In the genomic region with DNA sequence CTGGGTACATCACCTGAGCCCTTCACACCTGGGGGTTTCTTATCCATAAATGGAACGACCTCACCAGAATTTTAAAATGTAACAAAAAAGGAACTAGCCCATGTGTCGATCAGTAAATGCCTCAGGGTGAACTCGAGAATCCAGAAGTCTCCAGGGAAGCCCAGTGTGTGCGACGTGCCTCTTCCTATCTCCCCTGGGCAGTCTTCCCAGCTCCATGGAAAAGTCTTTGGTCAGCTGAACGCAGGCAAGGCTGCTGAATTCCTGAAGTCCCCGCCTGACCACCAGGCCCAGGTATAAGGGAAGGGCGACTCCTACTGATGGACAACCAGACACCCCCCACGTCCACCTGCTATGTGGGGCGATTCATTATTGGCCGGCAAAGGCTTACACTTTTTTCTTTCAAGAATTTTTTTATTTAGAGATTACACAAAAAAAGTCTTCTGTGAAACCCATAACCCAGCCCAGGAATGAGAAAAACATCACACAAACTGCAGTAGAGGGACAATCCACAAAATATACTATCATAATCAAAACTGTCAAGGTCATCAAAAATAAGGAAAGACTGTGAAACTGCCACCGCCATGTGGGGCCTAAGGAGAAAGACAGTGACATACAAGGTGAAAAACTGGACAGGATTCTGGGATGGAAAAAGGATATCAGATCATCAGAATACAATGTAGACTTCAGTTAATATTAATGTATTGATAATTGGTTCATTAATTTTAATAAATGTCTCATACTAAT, we compare ENCODE assay signal across 1 cellular context.
TF ChIP-seq lines count a peak whose summit lies in the region.

No MANE protein-coding gene starts in this region.

TF ChIP-seq in HepG2, 621 proteins besides CTCF, POLR2A, EP300 and RAD21 (continued from another document):
- TF ChIP-seq, protein P1, sequence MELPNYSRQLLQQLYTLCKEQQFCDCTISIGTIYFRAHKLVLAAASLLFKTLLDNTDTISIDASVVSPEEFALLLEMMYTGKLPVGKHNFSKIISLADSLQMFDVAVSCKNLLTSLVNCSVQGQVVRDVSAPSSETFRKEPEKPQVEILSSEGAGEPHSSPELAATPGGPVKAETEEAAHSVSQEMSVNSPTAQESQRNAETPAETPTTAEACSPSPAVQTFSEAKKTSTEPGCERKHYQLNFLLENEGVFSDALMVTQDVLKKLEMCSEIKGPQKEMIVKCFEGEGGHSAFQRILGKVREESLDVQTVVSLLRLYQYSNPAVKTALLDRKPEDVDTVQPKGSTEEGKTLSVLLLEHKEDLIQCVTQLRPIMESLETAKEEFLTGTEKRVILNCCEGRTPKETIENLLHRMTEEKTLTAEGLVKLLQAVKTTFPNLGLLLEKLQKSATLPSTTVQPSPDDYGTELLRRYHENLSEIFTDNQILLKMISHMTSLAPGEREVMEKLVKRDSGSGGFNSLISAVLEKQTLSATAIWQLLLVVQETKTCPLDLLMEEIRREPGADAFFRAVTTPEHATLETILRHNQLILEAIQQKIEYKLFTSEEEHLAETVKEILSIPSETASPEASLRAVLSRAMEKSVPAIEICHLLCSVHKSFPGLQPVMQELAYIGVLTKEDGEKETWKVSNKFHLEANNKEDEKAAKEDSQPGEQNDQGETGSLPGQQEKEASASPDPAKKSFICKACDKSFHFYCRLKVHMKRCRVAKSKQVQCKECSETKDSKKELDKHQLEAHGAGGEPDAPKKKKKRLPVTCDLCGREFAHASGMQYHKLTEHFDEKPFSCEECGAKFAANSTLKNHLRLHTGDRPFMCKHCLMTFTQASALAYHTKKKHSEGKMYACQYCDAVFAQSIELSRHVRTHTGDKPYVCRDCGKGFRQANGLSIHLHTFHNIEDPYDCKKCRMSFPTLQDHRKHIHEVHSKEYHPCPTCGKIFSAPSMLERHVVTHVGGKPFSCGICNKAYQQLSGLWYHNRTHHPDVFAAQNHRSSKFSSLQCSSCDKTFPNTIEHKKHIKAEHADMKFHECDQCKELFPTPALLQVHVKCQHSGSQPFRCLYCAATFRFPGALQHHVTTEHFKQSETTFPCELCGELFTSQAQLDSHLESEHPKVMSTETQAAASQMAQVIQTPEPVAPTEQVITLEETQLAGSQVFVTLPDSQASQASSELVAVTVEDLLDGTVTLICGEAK (IDR thresholded peaks at IDR 0.05) = no peak
- TF ChIP-seq, protein P1 (CRISPR knock-in tag; IDR thresholded peaks at IDR 0.05) = no peak
- TF ChIP-seq STAG1 (CRISPR knock-in tag; IDR thresholded peaks at IDR 0.05) = peak; percentile 10; the same call in 1 of the 2 replicates
- TF ChIP-seq MAFK (conservative IDR thresholded peaks at IDR 0.05 in 1 of 2, IDR thresholded peaks at IDR 0.05 in 1 of 2; ENCODE audit: low read length in 2 of 2) = peak; percentile 73 to 85
- TF ChIP-seq JDP2 (CRISPR knock-in tag; IDR thresholded peaks at IDR 0.05; ENCODE audit: borderline replicate concordance) = no peak
- no peak for TF ChIP-seq ZEB1 (IDR thresholded peaks at IDR 0.05; ENCODE audit: insufficient replicate concordance, low read depth)
- TF ChIP-seq, protein P2, sequence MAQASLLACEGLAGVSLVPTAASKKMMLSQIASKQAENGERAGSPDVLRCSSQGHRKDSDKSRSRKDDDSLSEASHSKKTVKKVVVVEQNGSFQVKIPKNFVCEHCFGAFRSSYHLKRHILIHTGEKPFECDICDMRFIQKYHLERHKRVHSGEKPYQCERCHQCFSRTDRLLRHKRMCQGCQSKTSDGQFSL (CRISPR knock-in tag; IDR thresholded peaks at IDR 0.05) = peak; percentile 67; the same call in 1 of the 2 replicates
- TF ChIP-seq NFRKB (IDR thresholded peaks at IDR 0.05) = no peak
- no peak for TF ChIP-seq ZNF780A (CRISPR knock-in tag; IDR thresholded peaks at IDR 0.05)
- TF ChIP-seq GTF3A (CRISPR knock-in tag; conservative IDR thresholded peaks at IDR 0.05) = no peak
- no peak for TF ChIP-seq PRPF4 (IDR thresholded peaks at IDR 0.05; ENCODE audit: low read depth, low read length, poor library complexity, severe bottlenecking)
- TF ChIP-seq, protein P3, sequence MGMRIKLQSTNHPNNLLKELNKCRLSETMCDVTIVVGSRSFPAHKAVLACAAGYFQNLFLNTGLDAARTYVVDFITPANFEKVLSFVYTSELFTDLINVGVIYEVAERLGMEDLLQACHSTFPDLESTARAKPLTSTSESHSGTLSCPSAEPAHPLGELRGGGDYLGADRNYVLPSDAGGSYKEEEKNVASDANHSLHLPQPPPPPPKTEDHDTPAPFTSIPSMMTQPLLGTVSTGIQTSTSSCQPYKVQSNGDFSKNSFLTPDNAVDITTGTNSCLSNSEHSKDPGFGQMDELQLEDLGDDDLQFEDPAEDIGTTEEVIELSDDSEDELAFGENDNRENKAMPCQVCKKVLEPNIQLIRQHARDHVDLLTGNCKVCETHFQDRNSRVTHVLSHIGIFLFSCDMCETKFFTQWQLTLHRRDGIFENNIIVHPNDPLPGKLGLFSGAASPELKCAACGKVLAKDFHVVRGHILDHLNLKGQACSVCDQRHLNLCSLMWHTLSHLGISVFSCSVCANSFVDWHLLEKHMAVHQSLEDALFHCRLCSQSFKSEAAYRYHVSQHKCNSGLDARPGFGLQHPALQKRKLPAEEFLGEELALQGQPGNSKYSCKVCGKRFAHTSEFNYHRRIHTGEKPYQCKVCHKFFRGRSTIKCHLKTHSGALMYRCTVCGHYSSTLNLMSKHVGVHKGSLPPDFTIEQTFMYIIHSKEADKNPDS (CRISPR knock-in tag; IDR thresholded peaks at IDR 0.05) = no peak
- TF ChIP-seq ZFP62 (CRISPR knock-in tag; IDR thresholded peaks at IDR 0.05) = no peak
- peak; percentile 79 for TF ChIP-seq MAFF (IDR thresholded peaks at IDR 0.05; ENCODE audit: low read depth, low read length)
- no peak for TF ChIP-seq HMG20B (CRISPR knock-in tag; conservative IDR thresholded peaks at IDR 0.05)
- TF ChIP-seq ZNF563 (CRISPR knock-in tag; IDR thresholded peaks at IDR 0.05) = no peak
- no peak for TF ChIP-seq NPAS2 (CRISPR knock-in tag; IDR thresholded peaks at IDR 0.05; ENCODE audit: borderline replicate concordance)
- no peak for TF ChIP-seq HMGA1 (CRISPR knock-in tag; conservative IDR thresholded peaks at IDR 0.05)
- TF ChIP-seq, protein P4, sequence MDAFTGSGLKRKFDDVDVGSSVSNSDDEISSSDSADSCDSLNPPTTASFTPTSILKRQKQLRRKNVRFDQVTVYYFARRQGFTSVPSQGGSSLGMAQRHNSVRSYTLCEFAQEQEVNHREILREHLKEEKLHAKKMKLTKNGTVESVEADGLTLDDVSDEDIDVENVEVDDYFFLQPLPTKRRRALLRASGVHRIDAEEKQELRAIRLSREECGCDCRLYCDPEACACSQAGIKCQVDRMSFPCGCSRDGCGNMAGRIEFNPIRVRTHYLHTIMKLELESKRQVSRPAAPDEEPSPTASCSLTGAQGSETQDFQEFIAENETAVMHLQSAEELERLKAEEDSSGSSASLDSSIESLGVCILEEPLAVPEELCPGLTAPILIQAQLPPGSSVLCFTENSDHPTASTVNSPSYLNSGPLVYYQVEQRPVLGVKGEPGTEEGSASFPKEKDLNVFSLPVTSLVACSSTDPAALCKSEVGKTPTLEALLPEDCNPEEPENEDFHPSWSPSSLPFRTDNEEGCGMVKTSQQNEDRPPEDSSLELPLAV (CRISPR knock-in tag; conservative IDR thresholded peaks at IDR 0.05; ENCODE audit: low read depth) = no peak
- TF ChIP-seq TOE1 (CRISPR knock-in tag; IDR thresholded peaks at IDR 0.05) = no peak
- TF ChIP-seq ZNF652 (CRISPR knock-in tag; IDR thresholded peaks at IDR 0.05; ENCODE audit: borderline replicate concordance, low read depth) = no peak
- no peak for TF ChIP-seq ZNF781 (CRISPR knock-in tag; IDR thresholded peaks at IDR 0.05; ENCODE audit: borderline replicate concordance, not compliant biosample characterization)
- TF ChIP-seq, protein P5, sequence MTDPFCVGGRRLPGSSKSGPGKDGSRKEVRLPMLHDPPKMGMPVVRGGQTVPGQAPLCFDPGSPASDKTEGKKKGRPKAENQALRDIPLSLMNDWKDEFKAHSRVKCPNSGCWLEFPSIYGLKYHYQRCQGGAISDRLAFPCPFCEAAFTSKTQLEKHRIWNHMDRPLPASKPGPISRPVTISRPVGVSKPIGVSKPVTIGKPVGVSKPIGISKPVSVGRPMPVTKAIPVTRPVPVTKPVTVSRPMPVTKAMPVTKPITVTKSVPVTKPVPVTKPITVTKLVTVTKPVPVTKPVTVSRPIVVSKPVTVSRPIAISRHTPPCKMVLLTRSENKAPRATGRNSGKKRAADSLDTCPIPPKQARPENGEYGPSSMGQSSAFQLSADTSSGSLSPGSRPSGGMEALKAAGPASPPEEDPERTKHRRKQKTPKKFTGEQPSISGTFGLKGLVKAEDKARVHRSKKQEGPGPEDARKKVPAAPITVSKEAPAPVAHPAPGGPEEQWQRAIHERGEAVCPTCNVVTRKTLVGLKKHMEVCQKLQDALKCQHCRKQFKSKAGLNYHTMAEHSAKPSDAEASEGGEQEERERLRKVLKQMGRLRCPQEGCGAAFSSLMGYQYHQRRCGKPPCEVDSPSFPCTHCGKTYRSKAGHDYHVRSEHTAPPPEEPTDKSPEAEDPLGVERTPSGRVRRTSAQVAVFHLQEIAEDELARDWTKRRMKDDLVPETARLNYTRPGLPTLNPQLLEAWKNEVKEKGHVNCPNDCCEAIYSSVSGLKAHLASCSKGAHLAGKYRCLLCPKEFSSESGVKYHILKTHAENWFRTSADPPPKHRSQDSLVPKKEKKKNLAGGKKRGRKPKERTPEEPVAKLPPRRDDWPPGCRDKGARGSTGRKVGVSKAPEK (CRISPR knock-in tag; IDR thresholded peaks at IDR 0.05; ENCODE audit: borderline replicate concordance) = no peak
- TF ChIP-seq, protein P6, sequence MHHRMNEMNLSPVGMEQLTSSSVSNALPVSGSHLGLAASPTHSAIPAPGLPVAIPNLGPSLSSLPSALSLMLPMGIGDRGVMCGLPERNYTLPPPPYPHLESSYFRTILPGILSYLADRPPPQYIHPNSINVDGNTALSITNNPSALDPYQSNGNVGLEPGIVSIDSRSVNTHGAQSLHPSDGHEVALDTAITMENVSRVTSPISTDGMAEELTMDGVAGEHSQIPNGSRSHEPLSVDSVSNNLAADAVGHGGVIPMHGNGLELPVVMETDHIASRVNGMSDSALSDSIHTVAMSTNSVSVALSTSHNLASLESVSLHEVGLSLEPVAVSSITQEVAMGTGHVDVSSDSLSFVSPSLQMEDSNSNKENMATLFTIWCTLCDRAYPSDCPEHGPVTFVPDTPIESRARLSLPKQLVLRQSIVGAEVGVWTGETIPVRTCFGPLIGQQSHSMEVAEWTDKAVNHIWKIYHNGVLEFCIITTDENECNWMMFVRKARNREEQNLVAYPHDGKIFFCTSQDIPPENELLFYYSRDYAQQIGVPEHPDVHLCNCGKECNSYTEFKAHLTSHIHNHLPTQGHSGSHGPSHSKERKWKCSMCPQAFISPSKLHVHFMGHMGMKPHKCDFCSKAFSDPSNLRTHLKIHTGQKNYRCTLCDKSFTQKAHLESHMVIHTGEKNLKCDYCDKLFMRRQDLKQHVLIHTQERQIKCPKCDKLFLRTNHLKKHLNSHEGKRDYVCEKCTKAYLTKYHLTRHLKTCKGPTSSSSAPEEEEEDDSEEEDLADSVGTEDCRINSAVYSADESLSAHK (CRISPR knock-in tag; IDR thresholded peaks at IDR 0.05; ENCODE audit: borderline replicate concordance) = no peak
- no peak for TF ChIP-seq KDM5A (IDR thresholded peaks at IDR 0.05; ENCODE audit: borderline replicate concordance, low read length)
- TF ChIP-seq ELF4 (CRISPR knock-in tag; IDR thresholded peaks at IDR 0.05; ENCODE audit: borderline replicate concordance) = no peak
- TF ChIP-seq ZIK1 (CRISPR knock-in tag; IDR thresholded peaks at IDR 0.05; ENCODE audit: borderline replicate concordance, low read depth) = no peak
